Comparison of ENCODE assay signal across 11 cellular contexts in the genomic region with DNA sequence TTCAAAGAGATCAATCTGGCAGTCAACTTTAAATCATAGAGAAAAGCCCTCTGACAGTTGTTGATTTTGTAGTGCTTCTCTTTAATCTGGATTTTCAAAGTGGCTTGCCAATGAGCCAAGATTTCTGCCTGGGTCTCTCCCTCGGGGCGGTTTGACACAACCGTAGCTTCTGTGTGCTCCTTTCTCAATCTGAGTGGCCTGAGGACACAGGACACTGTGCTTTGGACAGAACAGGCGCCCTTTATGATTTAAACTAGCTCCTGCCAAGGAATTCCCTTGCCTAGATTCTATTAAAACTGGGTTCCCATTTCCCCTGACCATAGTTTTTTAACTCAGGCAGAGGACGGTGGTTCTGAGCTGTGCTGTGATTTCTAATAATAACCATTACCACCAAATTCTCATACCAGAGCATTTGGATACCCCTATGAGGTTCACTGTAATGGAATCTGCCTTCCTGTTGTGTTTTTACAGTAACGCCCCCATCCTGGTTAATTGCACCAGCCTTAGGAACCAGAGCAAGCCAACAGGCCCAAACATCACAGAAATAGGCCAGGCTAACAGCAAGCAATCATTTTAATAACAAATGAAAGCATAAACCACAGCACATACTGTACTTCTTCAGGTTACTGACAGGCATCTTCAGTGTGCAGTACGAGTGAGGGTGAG. TPM values are rescaled to one million over a fixed set of nuclear protein-coding genes. Genes with fewer than 3 reads are reported as not detected.
DNase-seq lines count a peak whose midpoint lies in the region; ATAC-seq, FAIRE-seq and TF ChIP-seq lines count a peak whose summit lies in the region.
"Had no signal": no experiment of that assay in that cellular context is flagged by ENCODE, and none has a peak within 500 bp of the region (broad histone marks: within the 10 kb centered on the region; RNA-seq: fewer than 3 reads in every experiment).

No MANE protein-coding gene starts in this region.

- no peak for FAIRE-seq in urothelium cell line (lab: Jason Lieb, UNC)
- FAIRE-seq: G401.6 had no signal

- peak; percentile 66 for DNase-seq in AG08396 (ENCODE audit: low spot score)
- DNase-seq in SK-MEL-5 (ENCODE audit: low read depth, low spot score) = peak; percentile 55
- peak; percentile 57 for DNase-seq in foreskin melanocyte
- DNase-seq in psoas muscle = peak in 1 of 2 donors; percentile 69
- DNase-seq in urothelium cell line (ENCODE audit: low spot score) = no peak
- DNase-seq: left lung, SHP77 treated with DMSO at 0.1 percent for 48 hours had no signal

- TF ChIP-seq CTCF in psoas muscle (IDR thresholded peaks at IDR 0.05) = no peak

- in situ Hi-C loops in SK-MEL-5 (cut with HindIII; ENCODE audit: low pct_unique_long_range_greater_than_20kb, low sequenced_read_pairs) = no loop called here

- H3K27me3 ChIP-seq in psoas muscle (ENCODE audit: insufficient read depth in 3 of 3, low read length in 2 of 3) = no peaks in the 10 kb centered on the region

- H3K9me3 ChIP-seq in psoas muscle = no peaks in the 10 kb centered on the region
- H3K9me3 ChIP-seq: left lung had no signal

- WGBS in psoas muscle, 3 donors = 16 to 37% (median 25%) methylated on average over 7 of the region's 7 CpGs

- no peaks in the 10 kb centered on the region for H3K36me3 ChIP-seq in psoas muscle (ENCODE audit: insufficient read depth in 1 of 2, low read depth in 1 of 2)
- H3K36me3 ChIP-seq: left lung had no signal

- peaks cover 79% of the 10 kb centered on the region for H3K4me1 ChIP-seq in psoas muscle

- intact Hi-C loops in psoas muscle (cut with DNase I) = loop anchor here in 1 of 2 donors (10.0 kb wide), 1 partner anchor 199 kb away; no protein-coding TSS in a partner anchor

- H3K4me3 ChIP-seq in psoas muscle = peak overlapping the region; percentile 37
- H3K4me3 ChIP-seq: left lung had no signal

- ATAC-seq in psoas muscle (peak in 3 of 4 donors; percentile 9 to 39 (median 33)), HG03432 (IDR thresholded peaks at IDR 0.05; ENCODE audit: unreplicated experiment) (no peak), GM19467 (IDR thresholded peaks at IDR 0.05; ENCODE audit: unreplicated experiment) (no peak), GM21723 (IDR thresholded peaks at IDR 0.05; ENCODE audit: unreplicated experiment) (no peak)
- ATAC-seq: left lung had no signal

- H3K27ac ChIP-seq in psoas muscle = peak overlapping the region; percentile 72
- H3K27ac ChIP-seq: left lung had no signal

RNA-seq across cellular contexts. Expression of gene ZFHX3, which starts 4.0 kb away (rescaled TPM):
- 2.2 and 2.4 TPM in 2 replicates for total RNA-seq in SK-MEL-5 (2014; rRNA removed; shearing (Covaris generic))
- 5.7 and 8.2 TPM in 2 replicates for polyA plus RNA-seq in SK-MEL-5 (2015; cell fraction: cytosol; rRNA removed)
- polyA plus RNA-seq in SK-MEL-5 (2015; cell fraction: nucleus; rRNA removed) = 3.8 and 5.8 TPM in 2 replicates
- 10 to 100 TPM; 10.6 to 36.9 (median 26.2) TPM for total RNA-seq in psoas muscle
- polyA plus RNA-seq in psoas muscle = 10 to 100 TPM in 1 of 3 donors, 1 to 10 TPM in 2; 3.3 to 11.5 (median 5.2) TPM

Comparison
In these comparisons a context has a peak if more than half of its experiments do, and no peak if none do; other contexts are left out.
1. ATAC-seq: peak in psoas muscle (3 of 4); none in HG03432 (single experiment), GM19467 (single experiment) and GM21723 (single experiment).